Comparison of ENCODE assay signal across 29 cellular contexts in genomic region chr14:99377951-99378350, GRCh38.
"Had no signal": no experiment of that assay in that cellular context is flagged by ENCODE, and none has a peak within 500 bp of the region (broad histone marks: within the 10 kb centered on the region; RNA-seq: fewer than 3 reads in every experiment).

No MANE protein-coding gene starts in this region.

- H3K4me3 Mint-ChIP-seq: immature natural killer cell; naive thymus-derived CD4-positive, alpha-beta T cell; natural killer cell treated with Interleukin-12 subunit alpha and Interleukin-12 subunit beta and Interleukin-15 and Interleukin-18, amount 100 ng/mL, for 72 hours; neural crest cell; stimulated activated memory B cell treated with anti-CD40 and anti-IgM and Interleukin-4, amounts not matched to agents 10 μg/mL and 1 μg/mL and 100 μg/mL, for 72 hours; stimulated activated naive CD8-positive, alpha-beta T cell treated with anti-CD3 and anti-CD28 coated beads, Interleukin-15, amount 100 ng/mL, for 72 hours; type B pancreatic cell had no signal

- H3K27ac Mint-ChIP-seq: naive thymus-derived CD4-positive, alpha-beta T cell; stimulated activated memory B cell treated with anti-CD40 and anti-IgM and Interleukin-4, amounts not matched to agents 10 μg/mL and 1 μg/mL and 100 μg/mL, for 72 hours; type B pancreatic cell had no signal

- H3K36me3 Mint-ChIP-seq: naive thymus-derived CD4-positive, alpha-beta T cell; natural killer cell treated with Interleukin-12 subunit alpha and Interleukin-12 subunit beta and Interleukin-15 and Interleukin-18, amount 100 ng/mL, for 72 hours; stimulated activated memory B cell treated with anti-CD40 and anti-IgM and Interleukin-4, amounts not matched to agents 10 μg/mL and 1 μg/mL and 100 μg/mL, for 72 hours; type B pancreatic cell had no signal

- H3K4me1 ChIP-seq: left ventricle myocardium inferior, pancreas, prostate gland, spleen, tibial nerve, vagina had no signal

- H3K9me3 Mint-ChIP-seq: immature natural killer cell; natural killer cell treated with Interleukin-12 subunit alpha and Interleukin-12 subunit beta and Interleukin-15 and Interleukin-18, amount 100 ng/mL, for 72 hours; neural crest cell; stimulated activated memory B cell treated with anti-CD40 and anti-IgM and Interleukin-4, amounts not matched to agents 10 μg/mL and 1 μg/mL and 100 μg/mL, for 72 hours; stimulated activated naive CD8-positive, alpha-beta T cell treated with anti-CD3 and anti-CD28 coated beads, Interleukin-15, amount 100 ng/mL, for 72 hours; type B pancreatic cell had no signal

- H3K27me3 Mint-ChIP-seq: type B pancreatic cell had no signal

- H3K4me3 ChIP-seq: left ventricle myocardium inferior, lung, mucosa of descending colon, pancreas, prostate gland, skin epidermis, spleen, tibial nerve, vagina had no signal

- H3K27me3 ChIP-seq: pancreas, vagina had no signal

- H3K36me3 ChIP-seq: left ventricle myocardium inferior, pancreas, prostate gland, spleen, tibial nerve, vagina had no signal

- H3K4me1 Mint-ChIP-seq: neural crest cell had no signal

- ATAC-seq: naive thymus-derived CD4-positive, alpha-beta T cell; natural killer cell treated with Interleukin-12 subunit alpha and Interleukin-12 subunit beta and Interleukin-15 and Interleukin-18, amount 100 ng/mL, for 72 hours; pancreas; right cardiac atrium; sciatic nerve; stimulated activated naive CD8-positive, alpha-beta T cell treated with anti-CD3 and anti-CD28 coated beads, Interleukin-15, amount 100 ng/mL, for 72 hours had no signal

- H3K9me3 ChIP-seq: left ventricle myocardium inferior, mucosa of descending colon, pancreas, prostate gland, spleen, tibial nerve, vagina had no signal

- H3K27ac ChIP-seq: left ventricle myocardium inferior, pancreas, prostate gland, skin epidermis, spleen, tibial nerve, vagina had no signal

- DNase-seq: hypothalamus; immature natural killer cell; left ventricle myocardium inferior; mesendoderm; midbrain; mucosa of descending colon; naive thymus-derived CD4-positive, alpha-beta T cell; nucleus accumbens; pancreas; retina; right cardiac atrium; spleen; stimulated activated CD4-positive, alpha-beta T cell treated with anti-CD3 and anti-CD28 coated beads, Interleukin-1b, Interleukin-23, amount 100 ng/mL, for 48 hours; stimulated activated CD4-positive, alpha-beta T cell treated with anti-CD3 and anti-CD28 coated beads, Interleukin-2, amount 100 ng/mL, for 48 hours; stimulated activated CD4-positive, alpha-beta T cell treated with anti-CD3 and anti-CD28 coated beads, Interleukin-4, amount 100 ng/mL, for 4 hours; stimulated activated CD8-positive, alpha-beta memory T cell treated with anti-CD3 and anti-CD28 coated beads, Interleukin-4, amount 100 ng/mL, for 48 hours; stimulated activated naive CD4-positive, alpha-beta T cell treated with Interleukin-2 at 50 U/mL for 16 hours; stimulated activated naive CD8-positive, alpha-beta T cell treated with anti-CD3 and anti-CD28 coated beads, Interleukin-15, amount 100 ng/mL, for 72 hours; substantia nigra had no signal
